Comparison of ENCODE assay signal across 1 cellular context in the genomic region with DNA sequence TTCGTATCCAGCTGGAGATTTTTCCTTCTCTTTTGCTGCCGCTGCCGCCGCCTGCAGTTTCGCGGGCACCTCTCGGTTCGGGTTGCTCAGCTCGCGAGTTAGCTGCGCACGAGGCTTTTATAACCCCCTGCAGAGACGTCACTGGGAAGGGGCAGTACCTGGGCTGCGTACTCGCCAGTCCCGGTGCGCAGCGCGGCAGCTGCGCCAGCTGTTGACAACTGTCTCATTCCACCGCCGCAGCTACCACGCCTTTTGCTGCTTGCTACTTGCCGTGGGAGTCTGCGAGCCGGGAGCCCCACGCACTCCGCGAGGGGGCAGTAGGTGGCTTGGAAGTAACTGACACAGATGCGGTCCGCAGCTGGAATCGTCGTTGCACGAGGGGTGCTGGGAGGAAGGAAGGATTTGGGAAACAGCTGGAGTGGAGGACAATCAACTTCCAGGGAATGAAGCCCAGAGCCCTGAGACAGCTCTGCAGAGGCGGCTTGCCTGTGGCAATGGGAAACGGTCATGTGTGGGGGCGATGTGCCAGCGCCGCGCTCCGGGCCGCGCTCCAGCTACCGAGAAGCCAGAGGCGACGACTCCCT.
TF ChIP-seq lines count a peak whose summit lies in the region.

A gene with protein sequence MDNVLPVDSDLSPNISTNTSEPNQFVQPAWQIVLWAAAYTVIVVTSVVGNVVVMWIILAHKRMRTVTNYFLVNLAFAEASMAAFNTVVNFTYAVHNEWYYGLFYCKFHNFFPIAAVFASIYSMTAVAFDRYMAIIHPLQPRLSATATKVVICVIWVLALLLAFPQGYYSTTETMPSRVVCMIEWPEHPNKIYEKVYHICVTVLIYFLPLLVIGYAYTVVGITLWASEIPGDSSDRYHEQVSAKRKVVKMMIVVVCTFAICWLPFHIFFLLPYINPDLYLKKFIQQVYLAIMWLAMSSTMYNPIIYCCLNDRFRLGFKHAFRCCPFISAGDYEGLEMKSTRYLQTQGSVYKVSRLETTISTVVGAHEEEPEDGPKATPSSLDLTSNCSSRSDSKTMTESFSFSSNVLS (minus strand): TSS at position 93 of the 584 bp plus-strand sequence. CDS start 586 bp downstream, outside the sequence.

TF ChIP-seq in GM12878, 131 proteins besides CTCF, POLR2A, EP300 and RAD21 (continued from another document and continues in another):
- TF ChIP-seq MTA3 (IDR thresholded peaks at IDR 0.05; ENCODE audit: borderline replicate concordance, low read length) = no peak
- no peak for TF ChIP-seq SMAD1 (IDR thresholded peaks at IDR 0.05; ENCODE audit: low read depth, partially characterized antibody)
- no peak for TF ChIP-seq TBL1XR1 (IDR thresholded peaks at IDR 0.05; ENCODE audit: low read depth, low read length)
- TF ChIP-seq RB1 (IDR thresholded peaks at IDR 0.05; ENCODE audit: borderline replicate concordance) = no peak
- TF ChIP-seq, protein P1, sequence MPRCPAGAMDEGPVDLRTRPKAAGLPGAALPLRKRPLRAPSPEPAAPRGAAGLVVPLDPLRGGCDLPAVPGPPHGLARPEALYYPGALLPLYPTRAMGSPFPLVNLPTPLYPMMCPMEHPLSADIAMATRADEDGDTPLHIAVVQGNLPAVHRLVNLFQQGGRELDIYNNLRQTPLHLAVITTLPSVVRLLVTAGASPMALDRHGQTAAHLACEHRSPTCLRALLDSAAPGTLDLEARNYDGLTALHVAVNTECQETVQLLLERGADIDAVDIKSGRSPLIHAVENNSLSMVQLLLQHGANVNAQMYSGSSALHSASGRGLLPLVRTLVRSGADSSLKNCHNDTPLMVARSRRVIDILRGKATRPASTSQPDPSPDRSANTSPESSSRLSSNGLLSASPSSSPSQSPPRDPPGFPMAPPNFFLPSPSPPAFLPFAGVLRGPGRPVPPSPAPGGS (IDR thresholded peaks at IDR 0.05; ENCODE audit: borderline replicate concordance, insufficient read depth, low read depth, low read length, poor library complexity, severe bottlenecking) = no peak
- no peak for TF ChIP-seq TAF1 (IDR thresholded peaks at IDR 0.05; ENCODE audit: borderline replicate concordance, low read depth, low read length)
- no peak for TF ChIP-seq BMI1 (IDR thresholded peaks at IDR 0.05; ENCODE audit: borderline replicate concordance)
- peak; percentile 69; the same call in 1 of the 2 replicates for TF ChIP-seq SMC3 (IDR thresholded peaks at IDR 0.05; ENCODE audit: borderline replicate concordance, low read length)
- no peak for TF ChIP-seq TCF7 (IDR thresholded peaks at IDR 0.05; ENCODE audit: borderline replicate concordance)
- TF ChIP-seq PAX5 (IDR thresholded peaks at IDR 0.05; ENCODE audit: borderline replicate concordance, low read depth, low read length) = 0 out of 2 replicates have a peak, but pooled peaks have one; percentile 7
- TF ChIP-seq MEF2A (IDR thresholded peaks at IDR 0.05; ENCODE audit: insufficient read depth, low read depth, low read length) = no peak
- TF ChIP-seq TCF3 (IDR thresholded peaks at IDR 0.05; ENCODE audit: borderline replicate concordance, insufficient read depth, low read depth, low read length) = peak; percentile 73; the same call in 1 of the 2 replicates
- TF ChIP-seq CBX3 (IDR thresholded peaks at IDR 0.05; ENCODE audit: borderline replicate concordance, low read depth) = no peak
- TF ChIP-seq MTA2 (IDR thresholded peaks at IDR 0.05; ENCODE audit: low read depth) = no peak
- TF ChIP-seq CHD4 (IDR thresholded peaks at IDR 0.05) = no peak
- no peak for TF ChIP-seq PAX8 (IDR thresholded peaks at IDR 0.05)
- no peak for TF ChIP-seq SREBF2 (IDR thresholded peaks at IDR 0.05; ENCODE audit: low read length)
- 0 out of 2 replicates have a peak, but pooled peaks have one; percentile 57 for TF ChIP-seq CREB1 (IDR thresholded peaks at IDR 0.05; ENCODE audit: low read depth)
- TF ChIP-seq, protein P2, sequence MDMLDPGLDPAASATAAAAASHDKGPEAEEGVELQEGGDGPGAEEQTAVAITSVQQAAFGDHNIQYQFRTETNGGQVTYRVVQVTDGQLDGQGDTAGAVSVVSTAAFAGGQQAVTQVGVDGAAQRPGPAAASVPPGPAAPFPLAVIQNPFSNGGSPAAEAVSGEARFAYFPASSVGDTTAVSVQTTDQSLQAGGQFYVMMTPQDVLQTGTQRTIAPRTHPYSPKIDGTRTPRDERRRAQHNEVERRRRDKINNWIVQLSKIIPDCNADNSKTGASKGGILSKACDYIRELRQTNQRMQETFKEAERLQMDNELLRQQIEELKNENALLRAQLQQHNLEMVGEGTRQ (IDR thresholded peaks at IDR 0.05; ENCODE audit: borderline replicate concordance, low read depth, low read length) = no peak
- TF ChIP-seq RFX5 (IDR thresholded peaks at IDR 0.05; ENCODE audit: low read depth, low read length) = peak; percentile 80
- no peak for TF ChIP-seq BACH1 (IDR thresholded peaks at IDR 0.05; ENCODE audit: borderline replicate concordance)
- no peak for TF ChIP-seq KAT2A (conservative IDR thresholded peaks at IDR 0.05; ENCODE audit: control insufficient read depth, low read depth, low read length)
- no peak for TF ChIP-seq CHD1 (IDR thresholded peaks at IDR 0.05; ENCODE audit: low read depth, low read length)
- TF ChIP-seq HCFC1 (IDR thresholded peaks at IDR 0.05; ENCODE audit: low read length) = no peak
- TF ChIP-seq EED (IDR thresholded peaks at IDR 0.05; ENCODE audit: low read depth) = peak; percentile 65
- TF ChIP-seq SMARCA5 (IDR thresholded peaks at IDR 0.05) = 0 out of 2 replicates have a peak, but pooled peaks have one; percentile 27
- peak; percentile 18 for TF ChIP-seq SP1 (IDR thresholded peaks at IDR 0.05; ENCODE audit: low read depth, low read length)
- TF ChIP-seq RELA (IDR thresholded peaks at IDR 0.05; ENCODE audit: borderline replicate concordance, partially characterized antibody) = no peak
- no peak for TF ChIP-seq POLR2AphosphoS2 (IDR thresholded peaks at IDR 0.05; ENCODE audit: low read depth, low read length)
- no peak for TF ChIP-seq EGR1 (IDR thresholded peaks at IDR 0.05; ENCODE audit: borderline replicate concordance in 1 of 2, low read depth in 2 of 2, low read length in 2 of 2)
- TF ChIP-seq HDGF (IDR thresholded peaks at IDR 0.05) = no peak
- no peak for TF ChIP-seq ZNF622 (IDR thresholded peaks at IDR 0.05)
- TF ChIP-seq NRF1 (conservative IDR thresholded peaks at IDR 0.05; ENCODE audit: low read depth, low read length) = peak; percentile 35; the same call in 1 of the 2 replicates
- TF ChIP-seq, protein P3, sequence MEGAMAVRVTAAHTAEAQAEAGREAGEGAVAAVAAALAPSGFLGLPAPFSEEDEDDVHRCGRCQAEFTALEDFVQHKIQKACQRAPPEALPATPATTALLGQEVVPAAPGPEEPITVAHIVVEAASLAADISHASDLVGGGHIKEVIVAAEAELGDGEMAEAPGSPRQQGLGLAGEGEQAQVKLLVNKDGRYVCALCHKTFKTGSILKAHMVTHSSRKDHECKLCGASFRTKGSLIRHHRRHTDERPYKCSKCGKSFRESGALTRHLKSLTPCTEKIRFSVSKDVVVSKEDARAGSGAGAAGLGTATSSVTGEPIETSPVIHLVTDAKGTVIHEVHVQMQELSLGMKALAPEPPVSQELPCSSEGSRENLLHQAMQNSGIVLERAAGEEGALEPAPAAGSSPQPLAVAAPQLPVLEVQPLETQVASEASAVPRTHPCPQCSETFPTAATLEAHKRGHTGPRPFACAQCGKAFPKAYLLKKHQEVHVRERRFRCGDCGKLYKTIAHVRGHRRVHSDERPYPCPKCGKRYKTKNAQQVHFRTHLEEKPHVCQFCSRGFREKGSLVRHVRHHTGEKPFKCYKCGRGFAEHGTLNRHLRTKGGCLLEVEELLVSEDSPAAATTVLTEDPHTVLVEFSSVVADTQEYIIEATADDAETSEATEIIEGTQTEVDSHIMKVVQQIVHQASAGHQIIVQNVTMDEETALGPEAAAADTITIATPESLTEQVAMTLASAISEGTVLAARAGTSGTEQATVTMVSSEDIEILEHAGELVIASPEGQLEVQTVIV (IDR thresholded peaks at IDR 0.05; ENCODE audit: borderline replicate concordance, partially characterized antibody) = no peak
- no peak for TF ChIP-seq SMAD5 (IDR thresholded peaks at IDR 0.05; ENCODE audit: low read depth)
- TF ChIP-seq ZSCAN29 (IDR thresholded peaks at IDR 0.05) = no peak
- TF ChIP-seq, protein P4, sequence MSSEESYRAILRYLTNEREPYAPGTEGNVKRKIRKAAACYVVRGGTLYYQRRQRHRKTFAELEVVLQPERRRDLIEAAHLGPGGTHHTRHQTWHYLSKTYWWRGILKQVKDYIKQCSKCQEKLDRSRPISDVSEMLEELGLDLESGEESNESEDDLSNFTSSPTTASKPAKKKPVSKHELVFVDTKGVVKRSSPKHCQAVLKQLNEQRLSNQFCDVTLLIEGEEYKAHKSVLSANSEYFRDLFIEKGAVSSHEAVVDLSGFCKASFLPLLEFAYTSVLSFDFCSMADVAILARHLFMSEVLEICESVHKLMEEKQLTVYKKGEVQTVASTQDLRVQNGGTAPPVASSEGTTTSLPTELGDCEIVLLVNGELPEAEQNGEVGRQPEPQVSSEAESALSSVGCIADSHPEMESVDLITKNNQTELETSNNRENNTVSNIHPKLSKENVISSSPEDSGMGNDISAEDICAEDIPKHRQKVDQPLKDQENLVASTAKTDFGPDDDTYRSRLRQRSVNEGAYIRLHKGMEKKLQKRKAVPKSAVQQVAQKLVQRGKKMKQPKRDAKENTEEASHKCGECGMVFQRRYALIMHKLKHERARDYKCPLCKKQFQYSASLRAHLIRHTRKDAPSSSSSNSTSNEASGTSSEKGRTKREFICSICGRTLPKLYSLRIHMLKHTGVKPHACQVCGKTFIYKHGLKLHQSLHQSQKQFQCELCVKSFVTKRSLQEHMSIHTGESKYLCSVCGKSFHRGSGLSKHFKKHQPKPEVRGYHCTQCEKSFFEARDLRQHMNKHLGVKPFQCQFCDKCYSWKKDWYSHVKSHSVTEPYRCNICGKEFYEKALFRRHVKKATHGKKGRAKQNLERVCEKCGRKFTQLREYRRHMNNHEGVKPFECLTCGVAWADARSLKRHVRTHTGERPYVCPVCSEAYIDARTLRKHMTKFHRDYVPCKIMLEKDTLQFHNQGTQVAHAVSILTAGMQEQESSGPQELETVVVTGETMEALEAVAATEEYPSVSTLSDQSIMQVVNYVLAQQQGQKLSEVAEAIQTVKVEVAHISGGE (CRISPR knock-in tag; IDR thresholded peaks at IDR 0.05) = no peak
- no peak for TF ChIP-seq RUNX3 (IDR thresholded peaks at IDR 0.05; ENCODE audit: low read length)
- TF ChIP-seq ZNF274 (IDR thresholded peaks at IDR 0.05; ENCODE audit: insufficient read depth, insufficient read length) = no peak
- TF ChIP-seq, protein P5, sequence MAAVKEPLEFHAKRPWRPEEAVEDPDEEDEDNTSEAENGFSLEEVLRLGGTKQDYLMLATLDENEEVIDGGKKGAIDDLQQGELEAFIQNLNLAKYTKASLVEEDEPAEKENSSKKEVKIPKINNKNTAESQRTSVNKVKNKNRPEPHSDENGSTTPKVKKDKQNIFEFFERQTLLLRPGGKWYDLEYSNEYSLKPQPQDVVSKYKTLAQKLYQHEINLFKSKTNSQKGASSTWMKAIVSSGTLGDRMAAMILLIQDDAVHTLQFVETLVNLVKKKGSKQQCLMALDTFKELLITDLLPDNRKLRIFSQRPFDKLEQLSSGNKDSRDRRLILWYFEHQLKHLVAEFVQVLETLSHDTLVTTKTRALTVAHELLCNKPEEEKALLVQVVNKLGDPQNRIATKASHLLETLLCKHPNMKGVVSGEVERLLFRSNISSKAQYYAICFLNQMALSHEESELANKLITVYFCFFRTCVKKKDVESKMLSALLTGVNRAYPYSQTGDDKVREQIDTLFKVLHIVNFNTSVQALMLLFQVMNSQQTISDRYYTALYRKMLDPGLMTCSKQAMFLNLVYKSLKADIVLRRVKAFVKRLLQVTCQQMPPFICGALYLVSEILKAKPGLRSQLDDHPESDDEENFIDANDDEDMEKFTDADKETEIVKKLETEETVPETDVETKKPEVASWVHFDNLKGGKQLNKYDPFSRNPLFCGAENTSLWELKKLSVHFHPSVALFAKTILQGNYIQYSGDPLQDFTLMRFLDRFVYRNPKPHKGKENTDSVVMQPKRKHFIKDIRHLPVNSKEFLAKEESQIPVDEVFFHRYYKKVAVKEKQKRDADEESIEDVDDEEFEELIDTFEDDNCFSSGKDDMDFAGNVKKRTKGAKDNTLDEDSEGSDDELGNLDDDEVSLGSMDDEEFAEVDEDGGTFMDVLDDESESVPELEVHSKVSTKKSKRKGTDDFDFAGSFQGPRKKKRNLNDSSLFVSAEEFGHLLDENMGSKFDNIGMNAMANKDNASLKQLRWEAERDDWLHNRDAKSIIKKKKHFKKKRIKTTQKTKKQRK (IDR thresholded peaks at IDR 0.05; ENCODE audit: low read depth, low read length) = no peak
- TF ChIP-seq, protein P6, sequence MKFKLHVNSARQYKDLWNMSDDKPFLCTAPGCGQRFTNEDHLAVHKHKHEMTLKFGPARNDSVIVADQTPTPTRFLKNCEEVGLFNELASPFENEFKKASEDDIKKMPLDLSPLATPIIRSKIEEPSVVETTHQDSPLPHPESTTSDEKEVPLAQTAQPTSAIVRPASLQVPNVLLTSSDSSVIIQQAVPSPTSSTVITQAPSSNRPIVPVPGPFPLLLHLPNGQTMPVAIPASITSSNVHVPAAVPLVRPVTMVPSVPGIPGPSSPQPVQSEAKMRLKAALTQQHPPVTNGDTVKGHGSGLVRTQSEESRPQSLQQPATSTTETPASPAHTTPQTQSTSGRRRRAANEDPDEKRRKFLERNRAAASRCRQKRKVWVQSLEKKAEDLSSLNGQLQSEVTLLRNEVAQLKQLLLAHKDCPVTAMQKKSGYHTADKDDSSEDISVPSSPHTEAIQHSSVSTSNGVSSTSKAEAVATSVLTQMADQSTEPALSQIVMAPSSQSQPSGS (IDR thresholded peaks at IDR 0.05; ENCODE audit: low read length) = no peak
- TF ChIP-seq ZNF217 (IDR thresholded peaks at IDR 0.05) = no peak
- 0 out of 2 replicates have a peak, but pooled peaks have one; percentile 32 for TF ChIP-seq YY1 (IDR thresholded peaks at IDR 0.05; ENCODE audit: low read depth, low read length)
- TF ChIP-seq NBN (IDR thresholded peaks at IDR 0.05) = no peak
- TF ChIP-seq GATAD2B (conservative IDR thresholded peaks at IDR 0.05; ENCODE audit: low read depth) = no peak
- TF ChIP-seq ZNF207 (IDR thresholded peaks at IDR 0.05; ENCODE audit: borderline replicate concordance) = no peak
- no peak for TF ChIP-seq RBBP5 (conservative IDR thresholded peaks at IDR 0.05)
